Comparison of ENCODE assay signal across 9 cellular contexts in genomic region chr17:4968166-4968915, GRCh38. TPM values are rescaled to one million over a fixed set of nuclear protein-coding genes. Genes with fewer than 3 reads are reported as not detected.
DNase-seq lines count a peak whose midpoint lies in the region; ATAC-seq and TF ChIP-seq lines count a peak whose summit lies in the region.
"Had no signal": no experiment of that assay in that cellular context is flagged by ENCODE, and none has a peak within 500 bp of the region (broad histone marks: within the 10 kb centered on the region; RNA-seq: fewer than 3 reads in every experiment).

No MANE protein-coding gene starts in this region.

- no peak overlapping the region for H3K4me3 Mint-ChIP-seq in activated CD8-positive, alpha-beta memory T cell treated with anti-CD3 and anti-CD28 coated beads, Interleukin-2, amount 10 ng/mL, durations not matched to agents 7 days and 5 days
- H3K4me3 Mint-ChIP-seq: T-helper 1 cell treated with Interleukin-12 subunit alpha and Interleukin-12 subunit beta and Interleukin-4 antibody, amounts not matched to agents 30 μg/mL and 1 μg/mL, for 36 hours had no signal

- H3K9me3 Mint-ChIP-seq in activated CD8-positive, alpha-beta memory T cell treated with anti-CD3 and anti-CD28 coated beads, Interleukin-2, amount 10 ng/mL, durations not matched to agents 7 days and 5 days (ENCODE audit: low read depth), result no peaks in the 10 kb centered on the region
- H3K9me3 Mint-ChIP-seq: T-helper 1 cell treated with Interleukin-12 subunit alpha and Interleukin-12 subunit beta and Interleukin-4 antibody, amounts not matched to agents 30 μg/mL and 1 μg/mL, for 36 hours had no signal

- TF ChIP-seq CTCF in HL-60 (IDR thresholded peaks at IDR 0.05; ENCODE audit: insufficient read depth, low read length) (no peak), gastrocnemius medialis (IDR thresholded peaks at IDR 0.05 in 4 of 5, conservative IDR thresholded peaks at IDR 0.05 in 1 of 5) (no peak)

- H3K4me3 ChIP-seq in HL-60 (replicated peaks; ENCODE audit: insufficient read depth, low read length) (peak overlapping the region; percentile 58), gastrocnemius medialis (peak overlapping the region; percentile 68 to 87 (median 75))

- peak; percentile 54 for DNase-seq in G401 (ENCODE audit: low spot score)
- no peak for DNase-seq in HL-60 (ENCODE audit: low read depth in 1 of 2, low spot score in 1 of 2)
- peak; percentile 70 for DNase-seq in activated CD8-positive, alpha-beta memory T cell treated with anti-CD3 and anti-CD28 coated beads, Interleukin-2, amount 10 ng/mL, durations not matched to agents 7 days and 5 days
- DNase-seq in glomerular visceral epithelial cell (ENCODE audit: extremely low spot score), result peak; percentile 70
- DNase-seq in gastrocnemius medialis, result peak in 1 of 2 donors; percentile 34
- DNase-seq in inferior parietal cortex (ENCODE audit: extremely low spot score), result no peak
- no peak for DNase-seq in erythroblast (lab: John Stamatoyannopoulos, UW)
- no peak for DNase-seq in NCI-H345 treated with DMSO at 0.1 percent for 48 hours (lab: John Stamatoyannopoulos, UW; ENCODE audit: unreplicated experiment)

- TF ChIP-seq POLR2A in gastrocnemius medialis (IDR thresholded peaks at IDR 0.05), result no peak
- TF ChIP-seq POLR2A in erythroblast (IDR thresholded peaks at IDR 0.05; ENCODE audit: low read length), result no peak

- H3K9me3 ChIP-seq in gastrocnemius medialis, result no peaks in the 10 kb centered on the region

- peaks cover 41 to 48% of the 10 kb centered on the region in 2 donors for H3K4me1 ChIP-seq in gastrocnemius medialis

- peaks cover 36% of the 10 kb centered on the region for H3K4me1 Mint-ChIP-seq in activated CD8-positive, alpha-beta memory T cell treated with anti-CD3 and anti-CD28 coated beads, Interleukin-2, amount 10 ng/mL, durations not matched to agents 7 days and 5 days

- intact Hi-C loops in gastrocnemius medialis (cut with DNase I; ENCODE audit: low total_unique reads), result no loop called here

- ATAC-seq in activated CD8-positive, alpha-beta memory T cell treated with anti-CD3 and anti-CD28 coated beads, Interleukin-2, amount 10 ng/mL, durations not matched to agents 7 days and 5 days, result peak; percentile 0
- ATAC-seq in gastrocnemius medialis, result no peak

- H3K27ac ChIP-seq in HL-60 (replicated peaks), result peak overlapping the region; percentile 91
- H3K27ac ChIP-seq in gastrocnemius medialis, result peak overlapping the region; percentile 88 to 94 (median 92)

- peaks cover 39% of the 10 kb centered on the region for H3K36me3 Mint-ChIP-seq in activated CD8-positive, alpha-beta memory T cell treated with anti-CD3 and anti-CD28 coated beads, Interleukin-2, amount 10 ng/mL, durations not matched to agents 7 days and 5 days

- H3K27me3 Mint-ChIP-seq in activated CD8-positive, alpha-beta memory T cell treated with anti-CD3 and anti-CD28 coated beads, Interleukin-2, amount 10 ng/mL, durations not matched to agents 7 days and 5 days, result no peaks in the 10 kb centered on the region

- CTCF ChIA-PET in activated CD8-positive, alpha-beta memory T cell treated with anti-CD3 and anti-CD28 coated beads, Interleukin-2, amount 10 ng/mL, durations not matched to agents 7 days and 5 days (lab: Charles Lee), result interaction anchor here (0.7 to 6.3 kb wide), 13 partner anchors 11 to 401 kb away, joined by 3 to 39 read pairs (median 8); partner anchors contain the start of genes CAMTA2, ENO3, PFN1 and RNF167

- no peak overlapping the region for H3K27ac Mint-ChIP-seq in activated CD8-positive, alpha-beta memory T cell treated with anti-CD3 and anti-CD28 coated beads, Interleukin-2, amount 10 ng/mL, durations not matched to agents 7 days and 5 days
- H3K27ac Mint-ChIP-seq: T-helper 1 cell treated with Interleukin-12 subunit alpha and Interleukin-12 subunit beta and Interleukin-4 antibody, amounts not matched to agents 30 μg/mL and 1 μg/mL, for 36 hours had no signal

- peaks cover 0 to 35% of the 10 kb centered on the region in 2 donors for H3K36me3 ChIP-seq in gastrocnemius medialis

- in situ Hi-C loops in G401 (cut with HindIII; ENCODE audit: low sequenced_read_pairs) (no loop called here), gastrocnemius medialis (cut with MboI; ENCODE audit: low sequenced_read_pairs in 4 of 4) (no loop called here)

- H3K27me3 ChIP-seq in HL-60 (ENCODE audit: insufficient read depth, poor library complexity, severe bottlenecking) (no peaks in the 10 kb centered on the region), gastrocnemius medialis (no peaks in the 10 kb centered on the region)

RNA-seq across cellular contexts. Expression of gene SPAG7, which starts 0.7 kb away (rescaled TPM):
- total RNA-seq in G401 (2014; rRNA removed; shearing (Covaris generic)), result 32.3 and 59.7 TPM in 2 replicates
- total RNA-seq in activated CD8-positive, alpha-beta memory T cell treated with anti-CD3 and anti-CD28 coated beads, Interleukin-2, amount 10 ng/mL, durations not matched to agents 7 days and 5 days, result 10 to 100 TPM; 60.5 to 70.1 TPM
- total RNA-seq in gastrocnemius medialis, result 100 to 1,000 TPM in 1 of 4 donors, 10 to 100 TPM in 3; 78.6 to 114 (median 91.0) TPM

RNA-seq across cellular contexts. Expression of gene ENO3, which starts 17.4 kb away (rescaled TPM):
- 52.8 and 75.4 TPM in 2 replicates for total RNA-seq in G401 (2014; rRNA removed; shearing (Covaris generic))
- 10 to 100 TPM; 27.7 to 30.8 TPM for total RNA-seq in activated CD8-positive, alpha-beta memory T cell treated with anti-CD3 and anti-CD28 coated beads, Interleukin-2, amount 10 ng/mL, durations not matched to agents 7 days and 5 days
- total RNA-seq in gastrocnemius medialis, result 1,000 to 10,000 TPM; 1,434 to 5,473 (median 3,204) TPM

RNA-seq across cellular contexts. Expression of gene CAMTA2, which starts 19.1 kb away (rescaled TPM):
- 6.9 and 16.9 TPM in 2 replicates for total RNA-seq in G401 (2014; rRNA removed; shearing (Covaris generic))
- total RNA-seq in activated CD8-positive, alpha-beta memory T cell treated with anti-CD3 and anti-CD28 coated beads, Interleukin-2, amount 10 ng/mL, durations not matched to agents 7 days and 5 days, result 10 to 100 TPM; 60.6 to 72.5 TPM
- total RNA-seq in gastrocnemius medialis, result 10 to 100 TPM; 19.1 to 46.4 (median 36.4) TPM

RNA-seq across cellular contexts. Expression of gene PFN1, which starts 20.0 kb away (rescaled TPM):
- 563 and 707 TPM in 2 replicates for total RNA-seq in G401 (2014; rRNA removed; shearing (Covaris generic))
- 1,000 to 10,000 TPM; 2,029 to 2,329 TPM for total RNA-seq in activated CD8-positive, alpha-beta memory T cell treated with anti-CD3 and anti-CD28 coated beads, Interleukin-2, amount 10 ng/mL, durations not matched to agents 7 days and 5 days
- total RNA-seq in gastrocnemius medialis, result 100 to 1,000 TPM; 304 to 750 (median 599) TPM

RNA-seq across cellular contexts. Expression of gene RNF167, which starts 28.3 kb away (rescaled TPM):
- 86.0 and 97.4 TPM in 2 replicates for total RNA-seq in G401 (2014; rRNA removed; shearing (Covaris generic))
- total RNA-seq in activated CD8-positive, alpha-beta memory T cell treated with anti-CD3 and anti-CD28 coated beads, Interleukin-2, amount 10 ng/mL, durations not matched to agents 7 days and 5 days, result 100 to 1,000 TPM; 226 to 273 TPM
- 10 to 100 TPM; 51.2 to 99.5 (median 75.2) TPM for total RNA-seq in gastrocnemius medialis

Comparison
In these comparisons a context has a peak if more than half of its experiments do, and no peak if none do; other contexts are left out.
1. DNase-seq: peak in G401 (single experiment), activated CD8-positive, alpha-beta memory T cell treated with anti-CD3 and anti-CD28 coated beads, Interleukin-2, amount 10 ng/mL, durations not matched to agents 7 days and 5 days (single experiment) and glomerular visceral epithelial cell (single experiment); none in HL-60 (0 of 2), inferior parietal cortex (single experiment), erythroblast (0 of 2) and NCI-H345 treated with DMSO at 0.1 percent for 48 hours (single experiment).
2. RNA of gene ENO3, which starts 17.4 kb away (total RNA-seq): 1,434 to 5,473 TPM in gastrocnemius medialis; 52.8 to 75.4 TPM in G401 and 27.7 to 30.8 TPM in activated CD8-positive, alpha-beta memory T cell treated with anti-CD3 and anti-CD28 coated beads, Interleukin-2, amount 10 ng/mL, durations not matched to agents 7 days and 5 days; every median in the first group is over 10 times any median in the second.